8 cellular contexts compared by ENCODE assay signal in the genomic region with DNA sequence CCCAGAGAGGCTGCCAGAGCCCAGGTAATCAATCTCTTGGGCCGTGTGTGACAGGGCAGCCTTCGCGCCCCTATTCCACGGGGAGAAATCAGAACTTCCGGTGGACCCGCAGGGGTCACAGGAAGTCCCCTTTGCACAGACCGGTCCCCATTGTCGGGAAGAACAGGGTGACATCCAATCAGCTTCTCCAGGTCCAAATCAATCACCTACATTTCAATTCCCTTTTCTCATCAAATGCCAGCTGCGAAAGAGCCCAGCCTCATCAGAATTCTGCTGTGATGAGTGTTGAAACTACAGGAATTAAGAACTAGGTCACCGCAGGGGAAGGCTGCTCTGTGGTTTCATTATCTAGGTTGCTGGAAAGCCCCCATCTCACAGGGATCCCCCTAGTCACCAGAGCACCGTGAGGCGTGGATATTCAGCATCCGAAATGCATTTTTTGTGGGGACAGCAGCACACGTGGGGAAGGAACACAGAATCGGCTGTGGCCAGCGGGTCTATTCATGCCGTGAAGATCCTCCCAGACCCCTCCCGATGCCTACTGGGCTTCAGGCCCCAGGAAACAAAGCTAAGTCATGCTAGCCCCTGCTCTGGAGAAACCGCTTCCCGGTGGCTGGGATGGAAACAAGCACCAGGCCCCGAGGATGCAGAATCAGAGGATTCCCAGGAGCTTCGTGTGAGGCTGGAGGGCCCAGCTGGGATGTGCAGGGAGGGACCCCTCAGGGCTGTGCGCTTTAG.
DNase-seq lines count a peak whose midpoint lies in the region; ATAC-seq and TF ChIP-seq lines count a peak whose summit lies in the region.

No MANE protein-coding gene starts in this region.

- peak overlapping the region; percentile 59 for H3K4me3 Mint-ChIP-seq in activated naive CD4-positive, alpha-beta T cell treated with anti-CD3 and anti-CD28 coated beads for 36 hours
- H3K4me3 Mint-ChIP-seq in neural crest cell = no peak overlapping the region

- H3K27me3 Mint-ChIP-seq in activated naive CD4-positive, alpha-beta T cell treated with anti-CD3 and anti-CD28 coated beads for 36 hours (ENCODE audit: low read depth) = no peaks in the 10 kb centered on the region
- no peaks in the 10 kb centered on the region for H3K27me3 Mint-ChIP-seq in neural crest cell (ENCODE audit: low read depth)

- no peaks in the 10 kb centered on the region for H3K9me3 ChIP-seq in upper lobe of left lung
- no peaks in the 10 kb centered on the region for H3K9me3 ChIP-seq in gastrocnemius medialis

- H3K4me1 Mint-ChIP-seq in activated naive CD4-positive, alpha-beta T cell treated with anti-CD3 and anti-CD28 coated beads for 36 hours (ENCODE audit: low read depth) = peaks cover 30% of the 10 kb centered on the region
- H3K4me1 Mint-ChIP-seq in neural crest cell = peaks cover 12% of the 10 kb centered on the region

- peak; percentile 63 for ATAC-seq in GM19468 (IDR thresholded peaks at IDR 0.05; ENCODE audit: extremely low read depth, unreplicated experiment)
- ATAC-seq in HG03575 (IDR thresholded peaks at IDR 0.05; ENCODE audit: extremely low read depth, insufficient number of reproducible peaks, low FRiP score, unreplicated experiment) = peak; percentile 58
- peak in 1 of 2 donors; percentile 31 for ATAC-seq in upper lobe of left lung (ENCODE audit: low FRiP score in 2 of 2)
- ATAC-seq in gastrocnemius medialis = no peak
- ATAC-seq in left colon = no peak

- H3K27ac ChIP-seq in upper lobe of left lung = peak overlapping the region in 3 of 4 donors; percentile 14 to 55 (median 16)
- H3K27ac ChIP-seq in gastrocnemius medialis = no peak overlapping the region

- TF ChIP-seq EP300 in upper lobe of left lung (IDR thresholded peaks at IDR 0.05) = no peak

- TF ChIP-seq CTCF in neural crest cell (conservative IDR thresholded peaks at IDR 0.05) (no peak), upper lobe of left lung (IDR thresholded peaks at IDR 0.05) (no peak), gastrocnemius medialis (IDR thresholded peaks at IDR 0.05 in 4 of 5, conservative IDR thresholded peaks at IDR 0.05 in 1 of 5) (no peak)

- in situ Hi-C loops in gastrocnemius medialis (cut with MboI; ENCODE audit: low sequenced_read_pairs in 4 of 4) = no loop called here

- CTCF ChIA-PET in activated naive CD4-positive, alpha-beta T cell treated with anti-CD3 and anti-CD28 coated beads for 36 hours (lab: Charles Lee) = interaction anchor here (1.2 to 1.3 kb wide), 2 partner anchors 21 to 57 kb away, joined by 3 to 4 read pairs; no protein-coding TSS in a partner anchor

- H3K27me3 ChIP-seq in upper lobe of left lung = no peaks in the 10 kb centered on the region
- no peaks in the 10 kb centered on the region for H3K27me3 ChIP-seq in gastrocnemius medialis

- no peak for TF ChIP-seq POLR2A in upper lobe of left lung (IDR thresholded peaks at IDR 0.05)
- TF ChIP-seq POLR2A in gastrocnemius medialis (IDR thresholded peaks at IDR 0.05) = no peak

- H3K27ac Mint-ChIP-seq in activated naive CD4-positive, alpha-beta T cell treated with anti-CD3 and anti-CD28 coated beads for 36 hours = peak overlapping the region; percentile 61
- peak overlapping the region; percentile 21 for H3K27ac Mint-ChIP-seq in neural crest cell (ENCODE audit: unreplicated experiment)

- H3K9me3 Mint-ChIP-seq in activated naive CD4-positive, alpha-beta T cell treated with anti-CD3 and anti-CD28 coated beads for 36 hours = no peaks in the 10 kb centered on the region
- no peaks in the 10 kb centered on the region for H3K9me3 Mint-ChIP-seq in neural crest cell

- peak in 11 of 14 donors; percentile 22 to 86 (median 60) for DNase-seq in C1 segment of cervical spinal cord (lab: John Stamatoyannopoulos, UW)
- DNase-seq in activated naive CD4-positive, alpha-beta T cell treated with anti-CD3 and anti-CD28 coated beads for 36 hours = peak; percentile 86
- DNase-seq in neural crest cell (ENCODE audit: low read depth, low spot score) = no peak
- peak in 1 of 2 donors; percentile 40 for DNase-seq in upper lobe of left lung
- DNase-seq in gastrocnemius medialis = no peak
- no peak for DNase-seq in left colon

- H3K36me3 ChIP-seq in upper lobe of left lung (no peaks in the 10 kb centered on the region), gastrocnemius medialis (no peaks in the 10 kb centered on the region)

- H3K4me3 ChIP-seq in upper lobe of left lung (peak overlapping the region in 2 of 4 donors; percentile 0 to 7), gastrocnemius medialis (no peak overlapping the region)

- H3K4me1 ChIP-seq in upper lobe of left lung (peaks cover 7 to 27% (median 10%) of the 10 kb centered on the region in 4 donors), gastrocnemius medialis (peaks cover 0 to 3% of the 10 kb centered on the region in 2 donors)

- no peaks in the 10 kb centered on the region for H3K36me3 Mint-ChIP-seq in activated naive CD4-positive, alpha-beta T cell treated with anti-CD3 and anti-CD28 coated beads for 36 hours (ENCODE audit: low read depth)
- no peaks in the 10 kb centered on the region for H3K36me3 Mint-ChIP-seq in neural crest cell (ENCODE audit: low read depth)

- intact Hi-C loops in activated naive CD4-positive, alpha-beta T cell treated with anti-CD3 and anti-CD28 coated beads for 36 hours (cut with micrococcal nuclease) = loop anchor here (1.0 kb wide), 5 partner anchors 13 to 1051 kb away; no protein-coding TSS in a partner anchor
- intact Hi-C loops in gastrocnemius medialis (cut with DNase I; ENCODE audit: low total_unique reads) (no loop called here), left colon (cut with DNase I, micrococcal nuclease) (no loop called here)

- 63 to 70% methylated on average over 16 to 23 of the region's 23 CpGs for WGBS in upper lobe of left lung, 2 donors

Comparison
In these comparisons a context has a peak if more than half of its experiments do, and no peak if none do; other contexts are left out.
1. DNase-seq: peak in C1 segment of cervical spinal cord (11 of 14) and activated naive CD4-positive, alpha-beta T cell treated with anti-CD3 and anti-CD28 coated beads for 36 hours (single experiment); none in neural crest cell (single experiment), gastrocnemius medialis (0 of 2) and left colon (0 of 2).
2. ATAC-seq: peak in GM19468 (single experiment) and HG03575 (single experiment); none in gastrocnemius medialis (0 of 2) and left colon (single experiment).
3. H3K27ac ChIP-seq: peak in upper lobe of left lung (3 of 4); none in gastrocnemius medialis (0 of 4).